In genomic region chr1:155563377-155564066, GRCh38 we compare ENCODE assay signal across 8 cellular contexts. TPM values are rescaled to one million over a fixed set of nuclear protein-coding genes. Genes with fewer than 3 reads are reported as not detected.
DNase-seq lines count a peak whose midpoint lies in the region; ATAC-seq and TF ChIP-seq lines count a peak whose summit lies in the region.
"Not testable (repeated sequence)": the region's sequence is repeated elsewhere in the genome, so short reads cannot be mapped to it uniquely, and the experiment has no call there.

No MANE protein-coding gene starts in this region.

- CTCF ChIA-PET in Calu3 (lab: Charles Lee) = interaction anchor here (0.6 to 0.7 kb wide), 3 partner anchors 59 to 1947 kb away, joined by 3 to 11 read pairs (median 6); partner anchors contain the start of gene S100A14
- CTCF ChIA-PET in activated CD4-positive, alpha-beta T cell treated with anti-CD3 and anti-CD28 coated beads for 36 hours (lab: Charles Lee) = not testable (repeated sequence)

- not testable (repeated sequence) for H3K36me3 ChIP-seq in right atrium auricular region; stomach smooth muscle (ENCODE audit: control insufficient read depth in 2 of 2, insufficient read depth in 2 of 2, low read length in 2 of 2)

- H3K4me1 ChIP-seq in right atrium auricular region = peaks cover 0 to 35% of the 10 kb centered on the region in 2 donors
- H3K4me1 ChIP-seq in stomach smooth muscle (ENCODE audit: control insufficient read depth, insufficient read depth, low read length) = not testable (repeated sequence)

- H3K9me3 ChIP-seq in right atrium auricular region; stomach smooth muscle (ENCODE audit: control insufficient read depth in 2 of 2, low read length in 2 of 2): not testable (repeated sequence)

- peak overlapping the region; percentile 98 for H3K27ac Mint-ChIP-seq in Calu3 (ENCODE audit: unreplicated experiment)
- H3K27ac Mint-ChIP-seq in activated CD4-positive, alpha-beta T cell treated with anti-CD3 and anti-CD28 coated beads for 36 hours = peak overlapping the region; percentile 99
- H3K27ac Mint-ChIP-seq in naive B cell = peak overlapping the region; percentile 95 to 99 (median 97)

- peak overlapping the region; percentile 99 for H3K27ac ChIP-seq in HL-60 (replicated peaks)
- peak overlapping the region; percentile 93 to 98 for H3K27ac ChIP-seq in right atrium auricular region
- H3K27ac ChIP-seq in stomach smooth muscle (ENCODE audit: low read length) = peak overlapping the region; percentile 96

- peak overlapping the region; percentile 81 to 95 for H3K9ac ChIP-seq in stomach smooth muscle (ENCODE audit: low read length in 2 of 2)

- intact Hi-C loops in Calu3 (cut with micrococcal nuclease; ENCODE audit: unreplicated experiment) = not testable (repeated sequence)
- intact Hi-C loops in activated CD4-positive, alpha-beta T cell treated with anti-CD3 and anti-CD28 coated beads for 36 hours (cut with DNase I, micrococcal nuclease) = loop anchor here (1.0 to 10.0 kb wide), 8 partner anchors 47 to 894 kb away; partner anchors contain the start of genes CLK2 (in 1 of the 2), DAP3 (in 1 of the 2), GON4L (in 1 of the 2) and LAMTOR2 (in 1 of the 2)

- not testable (repeated sequence) for DNase-seq in Calu3; HL-60 (ENCODE audit: low read depth in 1 of 2, low spot score in 1 of 2); activated CD4-positive, alpha-beta T cell treated with anti-CD3 and anti-CD28 coated beads for 36 hours; right atrium auricular region (ENCODE audit: low spot score); naive B cell
- DNase-seq in NCI-H82 (lab: John Stamatoyannopoulos, UW) (peak; percentile 49), choroid plexus epithelial cell (ENCODE audit: low read depth) (peak; percentile 18)

- POLR2A ChIA-PET in activated CD4-positive, alpha-beta T cell treated with anti-CD3 and anti-CD28 coated beads for 36 hours (lab: Charles Lee) = interaction anchor here (0.7 to 1.1 kb wide), 4 partner anchors 24 to 290 kb away, joined by 3 to 7 read pairs (median 4); partner anchors contain the start of gene CLK2

- H3K36me3 Mint-ChIP-seq in Calu3 (ENCODE audit: insufficient read depth, unreplicated experiment) = peaks cover 47% of the 10 kb centered on the region
- H3K36me3 Mint-ChIP-seq in activated CD4-positive, alpha-beta T cell treated with anti-CD3 and anti-CD28 coated beads for 36 hours (ENCODE audit: low read depth) = peaks cover 32% of the 10 kb centered on the region
- not testable (repeated sequence) for H3K36me3 Mint-ChIP-seq in naive B cell

- H3K4me3 Mint-ChIP-seq in Calu3 (ENCODE audit: low read depth, unreplicated experiment) (peak overlapping the region; percentile 99), naive B cell (peak overlapping the region; percentile 91 to 100 (median 99))
- H3K4me3 Mint-ChIP-seq in activated CD4-positive, alpha-beta T cell treated with anti-CD3 and anti-CD28 coated beads for 36 hours = peak overlapping the region; percentile 90

- not testable (repeated sequence) for H3K27me3 Mint-ChIP-seq in Calu3 (ENCODE audit: unreplicated experiment); activated CD4-positive, alpha-beta T cell treated with anti-CD3 and anti-CD28 coated beads for 36 hours; naive B cell

- peak overlapping the region; percentile 75 for H3K4me3 ChIP-seq in HL-60 (replicated peaks; ENCODE audit: insufficient read depth, low read length)
- peak overlapping the region; percentile 94 for H3K4me3 ChIP-seq in choroid plexus epithelial cell (ENCODE audit: low read depth, low read length)
- peak overlapping the region; percentile 91 to 95 for H3K4me3 ChIP-seq in right atrium auricular region
- peak overlapping the region; percentile 74 to 95 for H3K4me3 ChIP-seq in stomach smooth muscle (ENCODE audit: low read length in 2 of 2)

- TSS peak; percentile 78 for BruUV-seq in Calu3 (replicated peaks; lab: Mats Ljungman, UMichigan)

- TF ChIP-seq CTCF in Calu3 (IDR thresholded peaks at IDR 0.05; ENCODE audit: unreplicated experiment); HL-60 (IDR thresholded peaks at IDR 0.05; ENCODE audit: insufficient read depth, low read length); choroid plexus epithelial cell (conservative IDR thresholded peaks at IDR 0.05; ENCODE audit: low read depth, low read length); right atrium auricular region (IDR thresholded peaks at IDR 0.05): not testable (repeated sequence)

- H3K9me3 Mint-ChIP-seq in Calu3 (ENCODE audit: low read depth, unreplicated experiment); activated CD4-positive, alpha-beta T cell treated with anti-CD3 and anti-CD28 coated beads for 36 hours (ENCODE audit: low read depth); naive B cell: not testable (repeated sequence)

- H3K4me1 Mint-ChIP-seq in Calu3 (ENCODE audit: low read depth, unreplicated experiment) = peaks cover 17% of the 10 kb centered on the region
- H3K4me1 Mint-ChIP-seq in activated CD4-positive, alpha-beta T cell treated with anti-CD3 and anti-CD28 coated beads for 36 hours = peaks cover 41% of the 10 kb centered on the region
- peaks cover 17 to 43% (median 36%) of the 10 kb centered on the region in 3 donors for H3K4me1 Mint-ChIP-seq in naive B cell

- peak; percentile 18 for ATAC-seq in activated CD4-positive, alpha-beta T cell treated with anti-CD3 and anti-CD28 coated beads for 36 hours
- peak; percentile 1 for ATAC-seq in naive B cell (ENCODE audit: low read depth in 2 of 2)

- not testable (repeated sequence) for H3K27me3 ChIP-seq in HL-60 (ENCODE audit: insufficient read depth, poor library complexity, severe bottlenecking); right atrium auricular region; stomach smooth muscle (ENCODE audit: control insufficient read depth in 1 of 2, insufficient read depth in 2 of 2, low read length in 2 of 2)

RNA-seq across cellular contexts. Expression of gene ASH1L, which starts 0.9 kb away (rescaled TPM):
- total RNA-seq in Calu3 (2022) = 65.9 and 71.8 TPM in 2 replicates
- 10 to 100 TPM; 28.1 to 31.4 TPM for total RNA-seq in activated CD4-positive, alpha-beta T cell treated with anti-CD3 and anti-CD28 coated beads for 36 hours
- 10 to 100 TPM; 37.2 to 50.2 TPM for total RNA-seq in right atrium auricular region
- 10 to 100 TPM in 5 of 6 donors, 1 to 10 TPM in 1; 6.4 to 51.8 (median 23.4) TPM for polyA plus RNA-seq in naive B cell (ENCODE audit: low read depth in 6 of 6)

RNA-seq across cellular contexts. Expression of gene MSTO1, which starts 46.5 kb away (rescaled TPM):
- total RNA-seq in Calu3 (2022) (75.2 and 87.5 TPM in 2 replicates), right atrium auricular region (1 to 10 TPM; 4.4 to 4.8 TPM)
- total RNA-seq in activated CD4-positive, alpha-beta T cell treated with anti-CD3 and anti-CD28 coated beads for 36 hours = 10 to 100 TPM; 56.8 to 62.1 TPM
- 10 to 100 TPM in 4 of 6 donors, 1 to 10 TPM in 2; 4.8 to 24.8 (median 12.8) TPM for polyA plus RNA-seq in naive B cell (ENCODE audit: low read depth in 6 of 6)

Comparison
In these comparisons a context has a peak if more than half of its experiments do, and no peak if none do; other contexts are left out.
1. RNA of gene MSTO1, which starts 46.5 kb away (total RNA-seq): 75.2 to 87.5 TPM in Calu3 and 56.8 to 62.1 TPM in activated CD4-positive, alpha-beta T cell treated with anti-CD3 and anti-CD28 coated beads for 36 hours; 4.4 to 4.8 TPM in right atrium auricular region; every median in the first group is over 4 times any median in the second.
2. Peak in every context shown above with its lines, with median percentiles within 50 percentile points of each other: H3K27ac Mint-ChIP-seq, H3K4me3 Mint-ChIP-seq, H3K27ac ChIP-seq and H3K4me3 ChIP-seq.